ENCODE assay signal across 10 cellular contexts in genomic region chr18:58221060-58221725, GRCh38.
DNase-seq lines count a peak whose midpoint lies in the region; ATAC-seq, FAIRE-seq and TF ChIP-seq lines count a peak whose summit lies in the region.
"Had no signal": no experiment of that assay in that cellular context is flagged by ENCODE, and none has a peak within 500 bp of the region (broad histone marks: within the 10 kb centered on the region; RNA-seq: fewer than 3 reads in every experiment).

No MANE protein-coding gene starts in this region.

- ATAC-seq in GM21360 (IDR thresholded peaks at IDR 0.05; ENCODE audit: unreplicated experiment): no peak

- H3K27ac Mint-ChIP-seq in activated T-helper 2 cell treated with anti-CD3 and anti-CD28 coated beads, Interferon-gamma antibody, Interleukin-2, Interleukin-4, amounts not matched to agents 10 μg/mL and 5 μg/mL and 100 μg/mL, durations not matched to agents 14 hours and 24 hours and 36 hours: no peak overlapping the region

- intact Hi-C loops in activated T-helper 2 cell treated with anti-CD3 and anti-CD28 coated beads, Interferon-gamma antibody, Interleukin-2, Interleukin-4, amounts not matched to agents 10 μg/mL and 5 μg/mL and 100 μg/mL, durations not matched to agents 14 hours and 24 hours and 36 hours (cut with micrococcal nuclease): no loop called here

- peak; percentile 18 for DNase-seq in 8988T
- peak; percentile 75 for DNase-seq in HTR-8/SVneo (ENCODE audit: insufficient read length, low spot score)
- peak; percentile 92 for DNase-seq in brain microvascular endothelial cell
- peak; percentile 92 for DNase-seq in kidney glomerular epithelial cell (lab: John Stamatoyannopoulos, UW)
- no peak for DNase-seq in activated T-helper 2 cell treated with anti-CD3 and anti-CD28 coated beads, Interferon-gamma antibody, Interleukin-2, Interleukin-4, amounts not matched to agents 10 μg/mL and 5 μg/mL and 100 μg/mL, durations not matched to agents 14 hours and 24 hours and 36 hours (ENCODE audit: low spot score)
- no peak for DNase-seq in NCI-H2081 treated with DMSO at 0.1 percent for 48 hours (lab: John Stamatoyannopoulos, UW)
- no peak for DNase-seq in stimulated activated CD4-positive, alpha-beta T cell treated with anti-CD3 and anti-CD28 coated beads, Interleukin-4, amount 100 ng/mL, for 1 hour
- DNase-seq: activated CD4-positive, alpha-beta T cell treated with anti-CD3 and anti-CD28 coated beads for 4 hours; Kasumi-1 had no signal

- H3K4me1 Mint-ChIP-seq in activated T-helper 2 cell treated with anti-CD3 and anti-CD28 coated beads, Interferon-gamma antibody, Interleukin-2, Interleukin-4, amounts not matched to agents 10 μg/mL and 5 μg/mL and 100 μg/mL, durations not matched to agents 14 hours and 24 hours and 36 hours (ENCODE audit: low read depth): peaks cover 3% of the 10 kb centered on the region

- TF ChIP-seq CTCF in brain microvascular endothelial cell (IDR thresholded peaks at IDR 0.05; ENCODE audit: low read depth, low read length, missing control alignments): no peak

- H3K27me3 Mint-ChIP-seq in activated T-helper 2 cell treated with anti-CD3 and anti-CD28 coated beads, Interferon-gamma antibody, Interleukin-2, Interleukin-4, amounts not matched to agents 10 μg/mL and 5 μg/mL and 100 μg/mL, durations not matched to agents 14 hours and 24 hours and 36 hours (ENCODE audit: low read depth): peaks cover 10% of the 10 kb centered on the region

- no peaks in the 10 kb centered on the region for H3K36me3 ChIP-seq in brain microvascular endothelial cell (replicated peaks)

- H3K9me3 Mint-ChIP-seq in activated T-helper 2 cell treated with anti-CD3 and anti-CD28 coated beads, Interferon-gamma antibody, Interleukin-2, Interleukin-4, amounts not matched to agents 10 μg/mL and 5 μg/mL and 100 μg/mL, durations not matched to agents 14 hours and 24 hours and 36 hours: no peaks in the 10 kb centered on the region

- peak overlapping the region; percentile 94 for H3K27ac ChIP-seq in brain microvascular endothelial cell

- in situ Hi-C loops in brain microvascular endothelial cell (cut with HindIII; ENCODE audit: low pct_ligation_motif_present, low sequenced_read_pairs): no loop called here

- peak; percentile 38 for FAIRE-seq in HTR-8/SVneo (lab: Jason Lieb, UNC)

- H3K4me3 Mint-ChIP-seq in activated T-helper 2 cell treated with anti-CD3 and anti-CD28 coated beads, Interferon-gamma antibody, Interleukin-2, Interleukin-4, amounts not matched to agents 10 μg/mL and 5 μg/mL and 100 μg/mL, durations not matched to agents 14 hours and 24 hours and 36 hours (ENCODE audit: low read depth): no peak overlapping the region

- H3K36me3 Mint-ChIP-seq in activated T-helper 2 cell treated with anti-CD3 and anti-CD28 coated beads, Interferon-gamma antibody, Interleukin-2, Interleukin-4, amounts not matched to agents 10 μg/mL and 5 μg/mL and 100 μg/mL, durations not matched to agents 14 hours and 24 hours and 36 hours (ENCODE audit: low read depth): no peaks in the 10 kb centered on the region

- H3K4me3 ChIP-seq in brain microvascular endothelial cell (ENCODE audit: low read depth, low read length): peak overlapping the region; percentile 66

- no peaks in the 10 kb centered on the region for H3K27me3 ChIP-seq in brain microvascular endothelial cell (replicated peaks)

Comparison
In these comparisons a context has a peak if more than half of its experiments do, and no peak if none do; other contexts are left out.
1. DNase-seq: peak in 8988T (single experiment), HTR-8/SVneo (single experiment), brain microvascular endothelial cell (single experiment) and kidney glomerular epithelial cell (single experiment); none in activated T-helper 2 cell treated with anti-CD3 and anti-CD28 coated beads, Interferon-gamma antibody, Interleukin-2, Interleukin-4, amounts not matched to agents 10 μg/mL and 5 μg/mL and 100 μg/mL, durations not matched to agents 14 hours and 24 hours and 36 hours (single experiment), NCI-H2081 treated with DMSO at 0.1 percent for 48 hours (single experiment) and stimulated activated CD4-positive, alpha-beta T cell treated with anti-CD3 and anti-CD28 coated beads, Interleukin-4, amount 100 ng/mL, for 1 hour (single experiment).